ENCODE assay signal across 8 cellular contexts in the genomic region with DNA sequence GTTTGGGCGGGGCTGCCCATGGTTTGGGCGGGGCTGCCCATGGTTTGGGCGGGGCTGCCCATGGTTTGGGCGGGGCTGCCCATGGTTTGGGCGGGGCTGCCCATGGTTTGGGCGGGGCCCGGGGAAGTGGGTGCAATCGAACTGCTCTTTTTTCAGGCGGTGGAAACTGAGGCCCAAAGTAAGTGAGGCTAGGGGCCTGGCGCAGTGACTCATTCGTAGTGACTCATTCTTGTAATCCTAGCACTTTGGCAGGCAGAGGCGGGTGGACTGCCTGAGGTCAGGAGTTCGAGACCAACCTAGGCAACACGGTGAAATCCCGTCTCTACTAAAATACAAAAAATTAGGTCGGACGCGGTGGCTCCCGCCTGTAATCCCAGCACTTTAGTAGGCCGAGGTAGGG. TPM values are rescaled to one million over a fixed set of nuclear protein-coding genes. Genes with fewer than 3 reads are reported as not detected.
DNase-seq lines count a peak whose midpoint lies in the region; ATAC-seq and TF ChIP-seq lines count a peak whose summit lies in the region.
"Not testable (repeated sequence)": the region's sequence is repeated elsewhere in the genome, so short reads cannot be mapped to it uniquely, and the experiment has no call there.

No MANE protein-coding gene starts in this region.

- H3K36me3 Mint-ChIP-seq in activated naive CD4-positive, alpha-beta T cell treated with anti-CD3 and anti-CD28 coated beads, Interleukin-2, amount 10 ng/mL, durations not matched to agents 7 days and 5 days, result peaks cover 12% of the 10 kb centered on the region

- not testable (repeated sequence) for H3K36me3 ChIP-seq in right lobe of liver, thoracic aorta

- 72% methylated on average over 6 of the region's 20 CpGs for WGBS in right lobe of liver (ENCODE audit: insufficient coverage, low coverage, low lambda C conversion rate, missing lambda C conversion rate)

- CTCF ChIA-PET in activated naive CD4-positive, alpha-beta T cell treated with anti-CD3 and anti-CD28 coated beads, Interleukin-2, amount 10 ng/mL, durations not matched to agents 7 days and 5 days (lab: Charles Lee), result interaction anchor here (1.5 to 2.0 kb wide), 2 partner anchors 17 to 135 kb away, joined by 3 to 5 read pairs; no protein-coding TSS in a partner anchor

- not testable (repeated sequence) for TF ChIP-seq POLR2A in right lobe of liver (IDR thresholded peaks at IDR 0.05)

- in situ Hi-C loops in G401 (cut with HindIII; ENCODE audit: low sequenced_read_pairs), result not testable (repeated sequence)

- TF ChIP-seq CTCF in right lobe of liver (IDR thresholded peaks at IDR 0.05); thoracic aorta (IDR thresholded peaks at IDR 0.05): not testable (repeated sequence)

- not testable (repeated sequence) for H3K27me3 Mint-ChIP-seq in activated naive CD4-positive, alpha-beta T cell treated with anti-CD3 and anti-CD28 coated beads, Interleukin-2, amount 10 ng/mL, durations not matched to agents 7 days and 5 days

- H3K4me1 ChIP-seq in right lobe of liver, result peaks cover 0 to 10% (median 3%) of the 10 kb centered on the region in 4 donors
- H3K4me1 ChIP-seq in thoracic aorta (ENCODE audit: control insufficient read depth in 1 of 2, low read depth in 2 of 2), result peaks cover 25 to 26% of the 10 kb centered on the region in 2 donors

- H3K4me3 ChIP-seq in right lobe of liver, result not testable (repeated sequence)
- H3K4me3 ChIP-seq in thoracic aorta, result peak overlapping the region; percentile 42

- not testable (repeated sequence) for H3K9me3 ChIP-seq in right lobe of liver, thoracic aorta

- H3K27ac Mint-ChIP-seq in activated naive CD4-positive, alpha-beta T cell treated with anti-CD3 and anti-CD28 coated beads, Interleukin-2, amount 10 ng/mL, durations not matched to agents 7 days and 5 days, result not testable (repeated sequence)

- H3K27ac ChIP-seq in right lobe of liver (peak overlapping the region in 1 of 3 donors; percentile 30), thoracic aorta (peak overlapping the region in 1 of 2 donors; percentile 97)

- DNase-seq in G401 (ENCODE audit: low spot score), result peak; percentile 24
- DNase-seq in NCI-H460 (ENCODE audit: extremely low read depth, low read depth), result peak; percentile 28
- DNase-seq in activated CD4-positive, CD25-positive, alpha-beta regulatory T cell treated with anti-CD3 and anti-CD28 coated beads, Interleukin-2, amount 50 U/mL, for 16 hours (ENCODE audit: low read depth, low spot score), result peak; percentile 41
- DNase-seq in activated naive CD4-positive, alpha-beta T cell treated with anti-CD3 and anti-CD28 coated beads, Interleukin-2, amount 10 ng/mL, durations not matched to agents 7 days and 5 days, result peak; percentile 69
- DNase-seq in right lobe of liver, result peak; percentile 52 to 71 (median 65)
- peak; percentile 61 for DNase-seq in stimulated activated CD4-positive, alpha-beta T cell treated with anti-CD3 and anti-CD28 coated beads, Interleukin-12 subunit alpha, Interleukin-12 subunit beta, amount 100 ng/mL, for 4 hours
- DNase-seq in thoracic aorta (ENCODE audit: low spot score), result peak; percentile 12

- intact Hi-C loops in right lobe of liver (cut with DNase I), result not testable (repeated sequence)

- not testable (repeated sequence) for H3K9me3 Mint-ChIP-seq in activated naive CD4-positive, alpha-beta T cell treated with anti-CD3 and anti-CD28 coated beads, Interleukin-2, amount 10 ng/mL, durations not matched to agents 7 days and 5 days

- peaks cover 30% of the 10 kb centered on the region for H3K4me1 Mint-ChIP-seq in activated naive CD4-positive, alpha-beta T cell treated with anti-CD3 and anti-CD28 coated beads, Interleukin-2, amount 10 ng/mL, durations not matched to agents 7 days and 5 days

- not testable (repeated sequence) for H3K27me3 ChIP-seq in right lobe of liver; thoracic aorta (replicated peaks; ENCODE audit: insufficient read depth)

- H3K4me3 Mint-ChIP-seq in activated naive CD4-positive, alpha-beta T cell treated with anti-CD3 and anti-CD28 coated beads, Interleukin-2, amount 10 ng/mL, durations not matched to agents 7 days and 5 days, result peak overlapping the region; percentile 53

- ATAC-seq in esophagus mucosa (peak; percentile 49), right lobe of liver (peak in 2 of 4 donors; percentile 1 to 6)
- not testable (repeated sequence) for ATAC-seq in thoracic aorta (ENCODE audit: insufficient number of reproducible peaks, low FRiP score, low read depth)

RNA-seq across cellular contexts. Expression of gene GRSF1, which starts 0.4 kb away (rescaled TPM):
- total RNA-seq in G401 (2014; rRNA removed; shearing (Covaris generic)), result 107 and 120 TPM in 2 replicates
- 90.0 and 101 TPM in 2 replicates for total RNA-seq in NCI-H460 (2014; rRNA removed; shearing (Covaris generic))
- polyA plus RNA-seq in NCI-H460 (2014; cell fraction: nucleus; rRNA removed), result 68.5 and 91.7 TPM in 2 replicates
- total RNA-seq in esophagus mucosa (47.2 TPM), right lobe of liver (10 to 100 TPM; 26.8 to 42.2 (median 34.2) TPM), thoracic aorta (10 to 100 TPM; 46.2 to 64.5 TPM)

Comparison
In these comparisons a context has a peak if more than half of its experiments do, and no peak if none do; other contexts are left out.
1. DNase-seq: peak in every context shown above with its lines; median percentile 69 in activated naive CD4-positive, alpha-beta T cell treated with anti-CD3 and anti-CD28 coated beads, Interleukin-2, amount 10 ng/mL, durations not matched to agents 7 days and 5 days; 65 in right lobe of liver; 61 in stimulated activated CD4-positive, alpha-beta T cell treated with anti-CD3 and anti-CD28 coated beads, Interleukin-12 subunit alpha, Interleukin-12 subunit beta, amount 100 ng/mL, for 4 hours; 41 in activated CD4-positive, CD25-positive, alpha-beta regulatory T cell treated with anti-CD3 and anti-CD28 coated beads, Interleukin-2, amount 50 U/mL, for 16 hours; 28 in NCI-H460; 24 in G401; 12 in thoracic aorta.